ENCODE assay signal across 14 cellular contexts in genomic region chr21:35614412-35614901, GRCh38.
DNase-seq lines count a peak whose midpoint lies in the region; ATAC-seq, FAIRE-seq and TF ChIP-seq lines count a peak whose summit lies in the region.
"Had no signal": no experiment of that assay in that cellular context is flagged by ENCODE, and none has a peak within 500 bp of the region (broad histone marks: within the 10 kb centered on the region; RNA-seq: fewer than 3 reads in every experiment).

No MANE protein-coding gene starts in this region.

- no peak for FAIRE-seq in frontal cortex (lab: Jason Lieb, UNC)

- H3K4me1 ChIP-seq in ACC112 (ENCODE audit: control insufficient read depth, insufficient read depth, low read length, unreplicated experiment), result peaks cover 29% of the 10 kb centered on the region

- H3K4me3 ChIP-seq in ACC112 (ENCODE audit: low read depth, low read length), result no peak overlapping the region
- no peak overlapping the region for H3K4me3 ChIP-seq in foreskin fibroblast (ENCODE audit: low read depth in 1 of 2, low read length in 2 of 2)
- H3K4me3 ChIP-seq: hepatocyte, lung, SJCRH30 had no signal

- H2AFZ ChIP-seq in ACC112 (ENCODE audit: low read length, unreplicated experiment), result no peak overlapping the region
- H2AFZ ChIP-seq: hepatocyte had no signal

- H3K27ac Mint-ChIP-seq in HFFc6, result peak overlapping the region; percentile 61

- DNase-seq in HFFc6, result peak; percentile 48
- DNase-seq in SW480 (ENCODE audit: low spot score), result peak; percentile 43
- peak; percentile 57 to 78 for DNase-seq in foreskin fibroblast
- DNase-seq in frontal cortex (ENCODE audit: low spot score in 2 of 2), result no peak
- DNase-seq in SIG-M5 (lab: John Stamatoyannopoulos, UW), result no peak
- DNase-seq in KBM-7, result no peak
- DNase-seq: amniotic stem cell, NCI-H1105 treated with DMSO at 0.1 percent for 48 hours, NCI-H526 treated with DMSO at 0.1 percent for 48 hours, SJCRH30 had no signal

- TF ChIP-seq CTCF in HFFc6 (IDR thresholded peaks at IDR 0.05) (no peak), foreskin fibroblast (IDR thresholded peaks at IDR 0.05; ENCODE audit: low read depth, low read length) (no peak)

- no peaks in the 10 kb centered on the region for H3K27me3 Mint-ChIP-seq in HFFc6 (ENCODE audit: insufficient read depth)

- no peaks in the 10 kb centered on the region for H3K9me3 Mint-ChIP-seq in HFFc6

- no peak for ATAC-seq in GM21723 (IDR thresholded peaks at IDR 0.05; ENCODE audit: unreplicated experiment)

- H3K36me3 ChIP-seq in ACC112 (ENCODE audit: insufficient read depth, low read length), result no peaks in the 10 kb centered on the region
- H3K36me3 ChIP-seq: SJCRH30 had no signal

- H3K79me2 ChIP-seq in ACC112 (ENCODE audit: control insufficient read depth, insufficient read depth, low read length, unreplicated experiment), result no peaks in the 10 kb centered on the region
- H3K79me2 ChIP-seq: hepatocyte had no signal

- H3K27me3 ChIP-seq in ACC112 (ENCODE audit: insufficient read depth, low read length), result no peaks in the 10 kb centered on the region
- H3K27me3 ChIP-seq: hepatocyte, SJCRH30 had no signal

- H3K4me1 Mint-ChIP-seq in HFFc6 (ENCODE audit: low read depth), result peaks cover 90% of the 10 kb centered on the region

- H3K27ac ChIP-seq in ACC112 (ENCODE audit: low read depth, low read length), result peak overlapping the region; percentile 80
- H3K27ac ChIP-seq: hepatocyte, SJCRH30 had no signal

- in situ Hi-C loops in KBM-7 (cut with MboI; ENCODE audit: low pct_unique_long_range_greater_than_20kb, low sequenced_read_pairs), result no loop called here

- peaks cover 15% of the 10 kb centered on the region for H3K36me3 Mint-ChIP-seq in HFFc6 (ENCODE audit: low read depth)

- no peak overlapping the region for H3K4me3 Mint-ChIP-seq in HFFc6

Comparison
In these comparisons a context has a peak if more than half of its experiments do, and no peak if none do; other contexts are left out.
1. DNase-seq: peak in HFFc6 (single experiment), SW480 (single experiment) and foreskin fibroblast (2 of 2); none in frontal cortex (0 of 2), SIG-M5 (single experiment) and KBM-7 (single experiment).